ENCODE assay signal across 8 cellular contexts in the genomic region with DNA sequence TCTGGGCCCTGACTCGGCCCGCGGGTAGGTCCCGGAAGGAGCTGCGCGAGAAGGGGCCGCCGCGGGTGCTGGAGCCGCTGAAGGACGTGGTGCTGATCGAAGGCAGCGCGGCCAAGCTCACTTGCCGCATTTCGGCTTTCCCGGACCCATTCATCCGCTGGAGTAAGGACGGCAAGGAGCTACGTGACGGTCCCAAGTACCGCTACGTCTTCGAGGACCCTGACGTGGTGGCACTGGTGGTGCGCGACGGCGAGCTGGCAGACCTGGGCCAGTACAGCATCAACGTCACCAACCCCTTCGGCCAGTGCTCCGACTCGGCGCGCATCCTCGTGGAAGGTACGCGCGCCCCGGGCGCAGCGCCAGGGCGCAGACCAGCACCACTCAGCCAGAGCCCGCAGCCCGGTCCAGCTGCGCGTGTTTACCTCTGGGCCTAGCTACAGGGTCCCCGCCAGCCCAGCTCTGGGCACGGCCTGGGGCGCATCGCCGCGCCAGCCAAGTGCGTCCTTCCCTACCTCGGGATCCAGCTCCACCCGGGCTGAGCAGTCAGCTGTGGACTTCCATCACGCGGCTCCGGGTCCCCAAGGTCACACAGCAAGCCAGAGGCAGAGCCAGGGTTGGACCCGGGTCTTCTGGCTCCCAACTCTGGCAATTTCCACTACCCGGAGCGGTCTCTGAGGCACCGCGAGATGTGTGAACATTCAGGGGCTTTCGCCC. TPM values are rescaled to one million over a fixed set of nuclear protein-coding genes. Genes with fewer than 3 reads are reported as not detected.
DNase-seq lines count a peak whose midpoint lies in the region; ATAC-seq and TF ChIP-seq lines count a peak whose summit lies in the region.

No MANE protein-coding gene starts in this region.

- H3K9me3 ChIP-seq in thyroid gland: no peaks in the 10 kb centered on the region

- ATAC-seq in activated naive CD4-positive, alpha-beta T cell treated with anti-CD3 and anti-CD28 coated beads, Interleukin-2, amount 50 U/mL, for 72 hours: no peak

- H3K27me3 Mint-ChIP-seq in activated naive CD4-positive, alpha-beta T cell treated with anti-CD3 and anti-CD28 coated beads for 36 hours (ENCODE audit: low read depth): peaks cover 51% of the 10 kb centered on the region

- H3K27me3 ChIP-seq in brain microvascular endothelial cell (replicated peaks) (peaks cover 28% of the 10 kb centered on the region), thyroid gland (no peaks in the 10 kb centered on the region)

- no peak for TF ChIP-seq POLR2A in thyroid gland (IDR thresholded peaks at IDR 0.05)

- peaks cover 1% of the 10 kb centered on the region for H3K36me3 Mint-ChIP-seq in activated naive CD4-positive, alpha-beta T cell treated with anti-CD3 and anti-CD28 coated beads for 36 hours (ENCODE audit: low read depth)
- H3K36me3 Mint-ChIP-seq in activated naive CD4-positive, alpha-beta T cell treated with anti-CD3 and anti-CD28 coated beads, Interleukin-2, amount 50 U/mL, for 72 hours: peaks cover 9 to 19% of the 10 kb centered on the region in 2 donors

- in situ Hi-C loops in brain microvascular endothelial cell (cut with HindIII; ENCODE audit: low pct_ligation_motif_present, low sequenced_read_pairs) (no loop called here), KBM-7 (cut with MboI; ENCODE audit: low pct_unique_long_range_greater_than_20kb, low sequenced_read_pairs) (no loop called here)

- no peak overlapping the region for H3K27ac Mint-ChIP-seq in activated naive CD4-positive, alpha-beta T cell treated with anti-CD3 and anti-CD28 coated beads for 36 hours
- H3K27ac Mint-ChIP-seq in activated naive CD4-positive, alpha-beta T cell treated with anti-CD3 and anti-CD28 coated beads, Interleukin-2, amount 50 U/mL, for 72 hours: no peak overlapping the region

- TF ChIP-seq CTCF in brain microvascular endothelial cell (IDR thresholded peaks at IDR 0.05; ENCODE audit: low read depth, low read length, missing control alignments) (no peak), thyroid gland (IDR thresholded peaks at IDR 0.05) (no peak)

- H3K4me1 ChIP-seq in thyroid gland: peaks cover 24 to 26% of the 10 kb centered on the region in 2 donors

- H3K4me3 Mint-ChIP-seq in activated naive CD4-positive, alpha-beta T cell treated with anti-CD3 and anti-CD28 coated beads for 36 hours: peak overlapping the region; percentile 91

- CTCF ChIA-PET in activated naive CD4-positive, alpha-beta T cell treated with anti-CD3 and anti-CD28 coated beads for 36 hours (lab: Charles Lee): interaction anchor here (0.6 to 11.7 kb wide), 13 partner anchors 11 to 421 kb away, joined by 3 to 211 read pairs (median 7); a partner anchor contains a TSS

- intact Hi-C loops in activated naive CD4-positive, alpha-beta T cell treated with anti-CD3 and anti-CD28 coated beads for 36 hours (cut with micrococcal nuclease): no loop called here
- intact Hi-C loops in thyroid gland (cut with DNase I): loop anchor here (5.0 kb wide), 1 partner anchor 110 kb away; a partner anchor contains a TSS

- 21 to 24% methylated on average over 20 to 29 of the region's 65 CpGs for WGBS in thyroid gland, 2 donors

- peaks cover 28% of the 10 kb centered on the region for H3K4me1 Mint-ChIP-seq in activated naive CD4-positive, alpha-beta T cell treated with anti-CD3 and anti-CD28 coated beads for 36 hours (ENCODE audit: low read depth)

- H3K9me3 Mint-ChIP-seq in activated naive CD4-positive, alpha-beta T cell treated with anti-CD3 and anti-CD28 coated beads for 36 hours: no peaks in the 10 kb centered on the region
- H3K9me3 Mint-ChIP-seq in activated naive CD4-positive, alpha-beta T cell treated with anti-CD3 and anti-CD28 coated beads, Interleukin-2, amount 50 U/mL, for 72 hours: no peaks in the 10 kb centered on the region

- no peaks in the 10 kb centered on the region for H3K36me3 ChIP-seq in brain microvascular endothelial cell (replicated peaks)
- no peaks in the 10 kb centered on the region for H3K36me3 ChIP-seq in thyroid gland

- H3K4me3 ChIP-seq in brain microvascular endothelial cell (ENCODE audit: low read depth, low read length): peak overlapping the region; percentile 9
- H3K4me3 ChIP-seq in thyroid gland (replicated peaks in 1 of 3): peak overlapping the region in 1 of 3 donors; percentile 73

- no peak overlapping the region for H3K27ac ChIP-seq in brain microvascular endothelial cell
- H3K27ac ChIP-seq in thyroid gland: peak overlapping the region in 1 of 3 donors; percentile 98

- DNase-seq in activated naive CD4-positive, alpha-beta T cell treated with anti-CD3 and anti-CD28 coated beads for 36 hours: no peak
- no peak for DNase-seq in activated naive CD4-positive, alpha-beta T cell treated with anti-CD3 and anti-CD28 coated beads, Interleukin-2, amount 50 U/mL, for 72 hours (ENCODE audit: low spot score in 2 of 2)
- DNase-seq in brain microvascular endothelial cell (no peak), lung microvascular endothelial cell (ENCODE audit: low read depth in 2 of 2) (peak; percentile 16 to 23), thyroid gland (peak; percentile 66), EL (no peak), KBM-7 (no peak), HCEC 1CT (no peak)

RNA-seq across cellular contexts. Expression of a gene that starts 1.8 kb away (rescaled TPM):
- total RNA-seq in activated naive CD4-positive, alpha-beta T cell treated with anti-CD3 and anti-CD28 coated beads for 36 hours: 10 to 100 TPM; 25.2 to 28.4 TPM
- total RNA-seq in activated naive CD4-positive, alpha-beta T cell treated with anti-CD3 and anti-CD28 coated beads, Interleukin-2, amount 50 U/mL, for 72 hours: 10 to 100 TPM; 29.1 to 34.1 TPM
- total RNA-seq in lung microvascular endothelial cell (21.1 and 22.2 TPM in 2 replicates), thyroid gland (10 to 100 TPM; 26.5 to 50.6 (median 42.6) TPM)

RNA-seq across cellular contexts. Expression of a gene that starts 17.3 kb away (rescaled TPM):
- total RNA-seq in activated naive CD4-positive, alpha-beta T cell treated with anti-CD3 and anti-CD28 coated beads for 36 hours: not detected
- total RNA-seq in activated naive CD4-positive, alpha-beta T cell treated with anti-CD3 and anti-CD28 coated beads, Interleukin-2, amount 50 U/mL, for 72 hours: under 1 TPM; 0.16 to 0.98 TPM
- total RNA-seq in lung microvascular endothelial cell (not detected in 2 replicates), thyroid gland (not detected)

RNA-seq across cellular contexts. Expression of a gene that starts 46.7 kb away (rescaled TPM):
- total RNA-seq in activated naive CD4-positive, alpha-beta T cell treated with anti-CD3 and anti-CD28 coated beads for 36 hours: 1 to 10 TPM; 8.5 to 9.0 TPM
- total RNA-seq in activated naive CD4-positive, alpha-beta T cell treated with anti-CD3 and anti-CD28 coated beads, Interleukin-2, amount 50 U/mL, for 72 hours: 10 to 100 TPM; 13.2 to 16.7 TPM
- 0.40 and 0.44 TPM in 2 replicates for total RNA-seq in lung microvascular endothelial cell
- total RNA-seq in thyroid gland: 100 to 1,000 TPM in 3 of 4 donors, 10 to 100 TPM in 1; 57.2 to 194 (median 141) TPM

RNA-seq across cellular contexts. Expression of a gene that starts 46.9 kb away (rescaled TPM):
- 1 to 10 TPM in 1 of 2 experiments, under 1 TPM in 1; 0.86 to 1.1 TPM for total RNA-seq in activated naive CD4-positive, alpha-beta T cell treated with anti-CD3 and anti-CD28 coated beads for 36 hours
- 1 to 10 TPM; 1.8 to 6.1 TPM for total RNA-seq in activated naive CD4-positive, alpha-beta T cell treated with anti-CD3 and anti-CD28 coated beads, Interleukin-2, amount 50 U/mL, for 72 hours
- not detected in 2 replicates for total RNA-seq in lung microvascular endothelial cell
- 10 to 100 TPM in 1 of 4 donors, 1 to 10 TPM in 3; 4.6 to 10.9 (median 5.4) TPM for total RNA-seq in thyroid gland

Comparison
In these comparisons a context has a peak if more than half of its experiments do, and no peak if none do; other contexts are left out.
1. DNase-seq: peak in lung microvascular endothelial cell (2 of 2) and thyroid gland (2 of 2); none in activated naive CD4-positive, alpha-beta T cell treated with anti-CD3 and anti-CD28 coated beads for 36 hours (single experiment), activated naive CD4-positive, alpha-beta T cell treated with anti-CD3 and anti-CD28 coated beads, Interleukin-2, amount 50 U/mL, for 72 hours (0 of 2), brain microvascular endothelial cell (single experiment), EL (single experiment), KBM-7 (single experiment) and HCEC 1CT (single experiment).